Comparison of ENCODE assay signal across 1 cellular context in the genomic region with DNA sequence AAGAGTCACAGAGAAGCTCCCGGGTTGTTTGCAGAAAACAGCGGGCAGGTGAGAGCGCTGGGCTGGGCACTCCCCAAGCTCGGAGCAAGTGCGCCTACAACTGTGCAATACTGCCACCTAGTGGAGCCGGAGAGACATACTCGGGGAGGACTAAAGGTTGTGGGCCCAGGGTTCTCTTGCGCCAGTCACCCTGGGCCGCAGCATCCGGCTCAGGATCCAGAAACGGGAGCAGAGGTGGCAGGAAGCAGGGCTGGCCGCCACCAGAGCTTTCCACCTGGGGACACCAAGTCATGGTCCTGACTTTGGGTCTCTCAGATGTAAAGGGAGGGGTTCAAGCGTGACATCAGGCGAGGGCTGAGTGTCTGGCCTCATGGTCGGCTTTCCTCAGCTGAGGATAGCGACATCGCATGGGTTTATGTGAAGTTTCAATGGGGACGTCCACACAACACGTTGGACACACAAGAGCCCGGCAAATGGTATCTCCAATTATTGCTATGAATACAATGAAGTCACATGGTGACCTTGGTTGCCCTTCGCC.
A peak's percentile ranks its signal among the peaks of the same experiment; 100 is the strongest.
TF ChIP-seq lines count a peak whose summit lies in the region.

No MANE protein-coding gene starts in this region.

TF ChIP-seq in HepG2, 621 proteins besides CTCF, POLR2A, EP300 and RAD21:
- TF ChIP-seq, protein P1, sequence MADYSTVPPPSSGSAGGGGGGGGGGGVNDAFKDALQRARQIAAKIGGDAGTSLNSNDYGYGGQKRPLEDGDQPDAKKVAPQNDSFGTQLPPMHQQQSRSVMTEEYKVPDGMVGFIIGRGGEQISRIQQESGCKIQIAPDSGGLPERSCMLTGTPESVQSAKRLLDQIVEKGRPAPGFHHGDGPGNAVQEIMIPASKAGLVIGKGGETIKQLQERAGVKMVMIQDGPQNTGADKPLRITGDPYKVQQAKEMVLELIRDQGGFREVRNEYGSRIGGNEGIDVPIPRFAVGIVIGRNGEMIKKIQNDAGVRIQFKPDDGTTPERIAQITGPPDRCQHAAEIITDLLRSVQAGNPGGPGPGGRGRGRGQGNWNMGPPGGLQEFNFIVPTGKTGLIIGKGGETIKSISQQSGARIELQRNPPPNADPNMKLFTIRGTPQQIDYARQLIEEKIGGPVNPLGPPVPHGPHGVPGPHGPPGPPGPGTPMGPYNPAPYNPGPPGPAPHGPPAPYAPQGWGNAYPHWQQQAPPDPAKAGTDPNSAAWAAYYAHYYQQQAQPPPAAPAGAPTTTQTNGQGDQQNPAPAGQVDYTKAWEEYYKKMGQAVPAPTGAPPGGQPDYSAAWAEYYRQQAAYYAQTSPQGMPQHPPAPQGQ (CRISPR knock-in tag; IDR thresholded peaks at IDR 0.05; ENCODE audit: borderline replicate concordance): no peak
- 0 out of 2 replicates have a peak, but pooled peaks have one; percentile 18 for TF ChIP-seq CEBPG (CRISPR knock-in tag; IDR thresholded peaks at IDR 0.05)
- TF ChIP-seq ZNF570 (CRISPR knock-in tag; IDR thresholded peaks at IDR 0.05; ENCODE audit: borderline replicate concordance): no peak
- no peak for TF ChIP-seq ZNF136 (CRISPR knock-in tag; IDR thresholded peaks at IDR 0.05; ENCODE audit: low read depth)
- no peak for TF ChIP-seq RORA (CRISPR knock-in tag; IDR thresholded peaks at IDR 0.05)
- TF ChIP-seq, protein P2, sequence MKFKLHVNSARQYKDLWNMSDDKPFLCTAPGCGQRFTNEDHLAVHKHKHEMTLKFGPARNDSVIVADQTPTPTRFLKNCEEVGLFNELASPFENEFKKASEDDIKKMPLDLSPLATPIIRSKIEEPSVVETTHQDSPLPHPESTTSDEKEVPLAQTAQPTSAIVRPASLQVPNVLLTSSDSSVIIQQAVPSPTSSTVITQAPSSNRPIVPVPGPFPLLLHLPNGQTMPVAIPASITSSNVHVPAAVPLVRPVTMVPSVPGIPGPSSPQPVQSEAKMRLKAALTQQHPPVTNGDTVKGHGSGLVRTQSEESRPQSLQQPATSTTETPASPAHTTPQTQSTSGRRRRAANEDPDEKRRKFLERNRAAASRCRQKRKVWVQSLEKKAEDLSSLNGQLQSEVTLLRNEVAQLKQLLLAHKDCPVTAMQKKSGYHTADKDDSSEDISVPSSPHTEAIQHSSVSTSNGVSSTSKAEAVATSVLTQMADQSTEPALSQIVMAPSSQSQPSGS (CRISPR knock-in tag; IDR thresholded peaks at IDR 0.05): no peak
- TF ChIP-seq ZFY (CRISPR knock-in tag; IDR thresholded peaks at IDR 0.05): no peak; the same call in 1 of the 2 replicates
- TF ChIP-seq ZNF12 (CRISPR knock-in tag; IDR thresholded peaks at IDR 0.05): no peak
- no peak for TF ChIP-seq SOX13 (IDR thresholded peaks at IDR 0.05)
- no peak for TF ChIP-seq SOX13 (CRISPR knock-in tag; conservative IDR thresholded peaks at IDR 0.05 in 1 of 2, IDR thresholded peaks at IDR 0.05 in 1 of 2)
- TF ChIP-seq XRCC5 (optimal IDR thresholded peaks at IDR 0.05; ENCODE audit: low read length): peak; percentile 55
- TF ChIP-seq, protein P3, sequence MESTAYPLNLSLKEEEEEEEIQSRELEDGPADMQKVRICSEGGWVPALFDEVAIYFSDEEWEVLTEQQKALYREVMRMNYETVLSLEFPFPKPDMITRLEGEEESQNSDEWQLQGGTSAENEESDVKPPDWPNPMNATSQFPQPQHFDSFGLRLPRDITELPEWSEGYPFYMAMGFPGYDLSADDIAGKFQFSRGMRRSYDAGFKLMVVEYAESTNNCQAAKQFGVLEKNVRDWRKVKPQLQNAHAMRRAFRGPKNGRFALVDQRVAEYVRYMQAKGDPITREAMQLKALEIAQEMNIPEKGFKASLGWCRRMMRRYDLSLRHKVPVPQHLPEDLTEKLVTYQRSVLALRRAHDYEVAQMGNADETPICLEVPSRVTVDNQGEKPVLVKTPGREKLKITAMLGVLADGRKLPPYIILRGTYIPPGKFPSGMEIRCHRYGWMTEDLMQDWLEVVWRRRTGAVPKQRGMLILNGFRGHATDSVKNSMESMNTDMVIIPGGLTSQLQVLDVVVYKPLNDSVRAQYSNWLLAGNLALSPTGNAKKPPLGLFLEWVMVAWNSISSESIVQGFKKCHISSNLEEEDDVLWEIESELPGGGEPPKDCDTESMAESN (CRISPR knock-in tag; conservative IDR thresholded peaks at IDR 0.05): no peak
- TF ChIP-seq, protein P4, sequence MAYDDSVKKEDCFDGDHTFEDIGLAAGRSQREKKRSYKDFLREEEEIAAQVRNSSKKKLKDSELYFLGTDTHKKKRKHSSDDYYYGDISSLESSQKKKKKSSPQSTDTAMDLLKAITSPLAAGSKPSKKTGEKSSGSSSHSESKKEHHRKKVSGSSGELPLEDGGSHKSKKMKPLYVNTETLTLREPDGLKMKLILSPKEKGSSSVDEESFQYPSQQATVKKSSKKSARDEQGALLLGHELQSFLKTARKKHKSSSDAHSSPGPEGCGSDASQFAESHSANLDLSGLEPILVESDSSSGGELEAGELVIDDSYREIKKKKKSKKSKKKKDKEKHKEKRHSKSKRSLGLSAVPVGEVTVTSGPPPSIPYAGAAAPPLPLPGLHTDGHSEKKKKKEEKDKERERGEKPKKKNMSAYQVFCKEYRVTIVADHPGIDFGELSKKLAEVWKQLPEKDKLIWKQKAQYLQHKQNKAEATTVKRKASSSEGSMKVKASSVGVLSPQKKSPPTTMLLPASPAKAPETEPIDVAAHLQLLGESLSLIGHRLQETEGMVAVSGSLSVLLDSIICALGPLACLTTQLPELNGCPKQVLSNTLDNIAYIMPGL (CRISPR knock-in tag; IDR thresholded peaks at IDR 0.05; ENCODE audit: borderline replicate concordance in 1 of 2, low read depth in 1 of 2): peak in 1 of 2 experiments; percentile 41; a peak in 2 of 4 replicates
- no peak for TF ChIP-seq ZNF234 (CRISPR knock-in tag; conservative IDR thresholded peaks at IDR 0.05)
- TF ChIP-seq MXD4 (CRISPR knock-in tag; IDR thresholded peaks at IDR 0.05): no peak
- TF ChIP-seq SMC3 (IDR thresholded peaks at IDR 0.05; ENCODE audit: low read length): peak; percentile 65
- no peak for TF ChIP-seq KMT2A (CRISPR knock-in tag; IDR thresholded peaks at IDR 0.05)
- peak; percentile 85 for TF ChIP-seq STAG1 (CRISPR knock-in tag; IDR thresholded peaks at IDR 0.05)
- no peak for TF ChIP-seq ZKSCAN5 (CRISPR knock-in tag; IDR thresholded peaks at IDR 0.05)
- TF ChIP-seq TEAD3 (CRISPR knock-in tag; optimal IDR thresholded peaks at IDR 0.05; ENCODE audit: borderline replicate concordance): peak; percentile 10
